Comparison of ENCODE assay signal across 9 cellular contexts in the genomic region with DNA sequence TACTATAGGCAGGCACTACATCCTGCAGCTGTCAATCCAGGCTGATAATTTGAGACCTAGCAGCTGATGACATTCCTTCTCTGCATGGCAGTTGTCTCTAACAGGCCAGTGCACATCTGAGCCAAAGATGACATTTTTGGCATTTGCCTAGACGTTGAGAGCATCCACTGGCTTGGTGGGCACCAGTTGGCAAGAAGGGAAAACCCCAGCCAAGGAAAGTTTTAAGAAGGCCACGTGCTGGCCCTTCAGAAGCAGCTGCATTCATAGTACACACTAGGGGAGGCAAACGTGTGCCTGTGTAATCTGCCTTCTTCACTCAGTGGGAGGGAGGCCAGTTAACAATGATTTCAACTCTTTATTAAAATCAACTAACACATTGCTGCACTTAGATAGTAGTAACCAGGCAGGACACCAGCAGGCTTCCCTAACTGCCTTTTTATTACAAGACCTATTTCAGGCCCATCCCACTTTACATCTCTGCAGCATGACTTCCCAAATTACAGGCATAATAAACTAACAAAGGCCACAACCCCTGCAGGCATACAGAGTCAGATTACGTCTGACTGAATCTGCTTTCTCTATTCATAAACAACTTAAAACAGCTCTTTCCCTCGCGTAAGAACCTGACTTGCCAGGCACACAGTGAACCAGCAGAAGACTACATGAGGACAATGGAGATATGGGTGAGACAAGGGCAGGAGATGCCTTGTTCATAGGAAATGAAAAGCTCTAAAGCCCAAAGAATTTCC.
DNase-seq lines count a peak whose midpoint lies in the region; ATAC-seq, FAIRE-seq and TF ChIP-seq lines count a peak whose summit lies in the region.
"Had no signal": no experiment of that assay in that cellular context is flagged by ENCODE, and none has a peak within 500 bp of the region (broad histone marks: within the 10 kb centered on the region; RNA-seq: fewer than 3 reads in every experiment).

No MANE protein-coding gene starts in this region.

- DNase-seq in COR-L47 (lab: John Stamatoyannopoulos, UW), result peak; percentile 43
- peak; percentile 24 for DNase-seq in NCI-H2196 (lab: John Stamatoyannopoulos, UW; ENCODE audit: unreplicated experiment)
- DNase-seq in nephron progenitor cell, result no peak
- DNase-seq in GM10248 (ENCODE audit: extremely low spot score), result no peak
- DNase-seq in T-cell, result no peak
- no peak for DNase-seq in stimulated activated CD4-positive, alpha-beta T cell treated with anti-CD3 and anti-CD28 coated beads, Interleukin-15, amount 100 ng/mL, for 24 hours
- DNase-seq: activated T-cell treated with anti-CD3 and anti-CD28 coated beads for 4 hours had no signal

- POLR2A ChIA-PET in GM10248 (lab: Yijun Ruan, JAX), result no interaction called here
- POLR2A ChIA-PET in T-cell (lab: Charles Lee), result no interaction called here

- peaks cover 76% of the 10 kb centered on the region for H3K4me1 Mint-ChIP-seq in nephron progenitor cell
- no peaks in the 10 kb centered on the region for H3K4me1 Mint-ChIP-seq in T-cell

- peak; percentile 65 for FAIRE-seq in endometrium (lab: Jason Lieb, UNC)

- H3K9me3 Mint-ChIP-seq in nephron progenitor cell, result no peaks in the 10 kb centered on the region
- no peaks in the 10 kb centered on the region for H3K9me3 Mint-ChIP-seq in T-cell

- ATAC-seq in T-cell (replicated peaks in 1 of 4) (no peak), HG02759 (IDR thresholded peaks at IDR 0.05; ENCODE audit: unreplicated experiment) (no peak)

- H3K27ac Mint-ChIP-seq in nephron progenitor cell, result peak overlapping the region; percentile 76
- H3K27ac Mint-ChIP-seq in T-cell, result no peak overlapping the region

- H3K36me3 Mint-ChIP-seq in nephron progenitor cell (ENCODE audit: low read depth) (no peaks in the 10 kb centered on the region), T-cell (no peaks in the 10 kb centered on the region)

- no peak for TF ChIP-seq CTCF in nephron progenitor cell (IDR thresholded peaks at IDR 0.05)
- no peak for TF ChIP-seq CTCF in GM10248 (IDR thresholded peaks at IDR 0.05; ENCODE audit: control extremely low read depth, extremely low read depth, low read depth, missing control alignments)

- H3K27me3 Mint-ChIP-seq in nephron progenitor cell (ENCODE audit: low read depth, poor library complexity) (no peaks in the 10 kb centered on the region), T-cell (peaks cover 4 to 9% of the 10 kb centered on the region in 2 donors)

- CTCF ChIA-PET in GM10248 (lab: Yijun Ruan, JAX) (no interaction called here), T-cell (lab: Charles Lee) (no interaction called here)

- peak overlapping the region; percentile 3 for H3K4me3 Mint-ChIP-seq in nephron progenitor cell
- no peak overlapping the region for H3K4me3 Mint-ChIP-seq in T-cell

Comparison
In these comparisons a context has a peak if more than half of its experiments do, and no peak if none do; other contexts are left out.
1. DNase-seq: peak in COR-L47 (single experiment) and NCI-H2196 (single experiment); none in nephron progenitor cell (single experiment), GM10248 (single experiment), T-cell (0 of 34) and stimulated activated CD4-positive, alpha-beta T cell treated with anti-CD3 and anti-CD28 coated beads, Interleukin-15, amount 100 ng/mL, for 24 hours (single experiment).